ENCODE assay signal across 1 cellular context in the genomic region with DNA sequence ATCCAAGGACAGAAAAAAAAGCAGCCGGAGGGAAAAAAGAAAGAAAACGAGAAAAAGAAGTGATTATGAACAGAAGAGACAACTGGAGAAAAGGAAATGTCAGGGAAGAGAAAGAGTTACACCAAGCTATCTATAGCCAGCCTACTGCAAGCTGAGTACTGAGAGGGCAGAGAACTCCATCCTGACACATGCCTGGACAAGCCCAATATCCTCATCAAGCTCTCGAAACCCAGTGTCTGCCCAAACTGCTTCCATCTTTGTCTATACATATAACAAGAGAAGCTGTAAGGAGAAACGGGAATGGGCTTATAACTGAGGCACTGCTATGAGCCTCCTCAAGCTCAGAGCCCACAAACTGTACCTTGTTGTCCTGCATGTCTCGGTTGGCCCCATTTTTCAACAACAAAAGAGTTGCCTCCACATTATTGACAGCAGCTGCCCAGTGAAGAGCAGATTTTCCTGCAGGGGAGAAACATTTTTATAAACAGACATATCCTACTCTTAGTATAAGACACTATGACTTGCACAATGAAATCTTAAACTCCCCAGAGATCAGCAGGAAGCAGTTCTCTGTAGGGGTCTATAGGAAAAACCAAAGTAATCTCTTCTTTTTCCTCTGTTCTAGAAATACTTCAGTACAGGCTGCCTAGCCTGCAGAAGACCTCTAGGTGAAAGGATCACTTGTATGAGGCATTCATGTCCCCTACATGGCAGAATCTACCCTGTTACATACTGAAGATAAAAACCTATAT.
TF ChIP-seq lines count a peak whose summit lies in the region.

No MANE protein-coding gene starts in this region.

TF ChIP-seq in endothelial cell of umbilical vein, 7 proteins besides CTCF, POLR2A, EP300 and RAD21:
- TF ChIP-seq POLR2AphosphoS5 (IDR thresholded peaks at IDR 0.05; ENCODE audit: insufficient read depth, low read depth, low read length) (no peak), MYC (IDR thresholded peaks at IDR 0.05; ENCODE audit: low read depth, low read length) (no peak), GATA2 (IDR thresholded peaks at IDR 0.05; ENCODE audit: insufficient read depth, insufficient read length, low read depth, low read length) (no peak), FOS (IDR thresholded peaks at IDR 0.05; ENCODE audit: borderline replicate concordance, insufficient read depth, low read length) (no peak), EZH2 (IDR thresholded peaks at IDR 0.05; ENCODE audit: borderline replicate concordance, low read depth, low read length, severe bottlenecking) (no peak), JUN (IDR thresholded peaks at IDR 0.05; ENCODE audit: borderline replicate concordance, insufficient read depth, insufficient read length, low read depth) (no peak)
- TF ChIP-seq, protein P1, sequence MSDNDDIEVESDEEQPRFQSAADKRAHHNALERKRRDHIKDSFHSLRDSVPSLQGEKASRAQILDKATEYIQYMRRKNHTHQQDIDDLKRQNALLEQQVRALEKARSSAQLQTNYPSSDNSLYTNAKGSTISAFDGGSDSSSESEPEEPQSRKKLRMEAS (IDR thresholded peaks at IDR 0.05; ENCODE audit: insufficient read depth, insufficient read length), result no peak
